ENCODE assay signal across 12 cellular contexts in the genomic region with DNA sequence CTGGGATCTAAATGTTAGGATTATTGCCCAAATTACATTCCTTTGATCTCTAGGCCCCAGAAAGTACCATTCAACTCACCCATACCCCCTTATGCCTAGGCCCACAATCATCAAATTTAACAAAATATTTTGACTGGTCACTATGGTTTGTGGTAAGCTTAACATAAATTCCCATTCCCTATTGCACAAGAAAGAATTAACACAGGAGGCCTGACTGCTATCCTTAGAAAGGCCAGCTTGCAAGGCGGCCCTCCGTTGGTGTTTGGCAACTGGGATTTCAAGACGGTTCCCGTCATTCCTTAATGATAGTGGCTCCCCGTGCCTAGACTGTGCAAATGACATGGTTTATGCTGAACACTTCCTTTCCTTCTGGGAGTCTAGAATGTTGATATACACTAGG.
"Had no signal": no experiment of that assay in that cellular context is flagged by ENCODE, and none has a peak within 500 bp of the region (broad histone marks: within the 10 kb centered on the region; RNA-seq: fewer than 3 reads in every experiment).

No MANE protein-coding gene starts in this region.

- ATAC-seq: natural killer cell treated with Interleukin-12 subunit alpha and Interleukin-12 subunit beta and Interleukin-15 and Interleukin-18, amount 100 ng/mL, for 72 hours had no signal

- DNase-seq: activated B cell treated with CpG ODN at 0.5 μM for 24 hours; activated CD4-positive, alpha-beta T cell treated with anti-CD3 and anti-CD28 coated beads, Interleukin-2, amount 10 ng/mL, durations not matched to agents 7 days and 5 days; activated CD8-positive, alpha-beta memory T cell treated with anti-CD3 and anti-CD28 coated beads, Interleukin-2, amount 50 U/mL, for 48 hours; activated naive CD8-positive, alpha-beta T cell treated with anti-CD3 and anti-CD28 coated beads, Interleukin-2, amount 10 ng/mL, durations not matched to agents 7 days and 5 days; anterior cingulate cortex; glutamatergic neuron; hypothalamus; kidney glomerular epithelial cell; stimulated activated CD4-positive, alpha-beta T cell treated with anti-CD3 and anti-CD28 coated beads, Interleukin-4, amount 100 ng/mL, for 24 hours; stimulated activated naive CD4-positive, alpha-beta T cell; substantia nigra had no signal
